In the genomic region with DNA sequence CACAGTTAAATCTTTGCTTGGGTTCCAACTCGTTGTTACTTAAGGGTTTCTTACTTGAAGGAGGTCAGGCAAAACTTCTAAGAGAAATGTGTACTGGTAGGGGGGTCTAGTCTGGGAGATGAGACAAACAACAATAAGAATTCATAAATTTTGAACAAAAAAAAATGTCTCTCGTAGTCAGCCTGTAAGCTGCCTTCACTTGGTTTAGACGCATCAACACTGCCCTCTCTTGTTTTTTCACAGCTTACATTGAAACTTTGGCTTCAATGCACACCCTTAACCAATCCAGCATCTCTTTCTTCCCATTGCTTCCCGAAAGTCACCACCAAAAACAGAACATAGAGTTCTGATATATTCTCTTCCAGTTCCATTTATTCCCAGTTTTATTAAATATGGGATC, we compare ENCODE assay signal across 11 cellular contexts.
A peak's percentile ranks its signal among the peaks of the same experiment; 100 is the strongest.
DNase-seq lines count a peak whose midpoint lies in the region; ATAC-seq, FAIRE-seq and TF ChIP-seq lines count a peak whose summit lies in the region.
"Had no signal": no experiment of that assay in that cellular context is flagged by ENCODE, and none has a peak within 500 bp of the region (broad histone marks: within the 10 kb centered on the region; RNA-seq: fewer than 3 reads in every experiment).

No MANE protein-coding gene starts in this region.

- H3K9me3 Mint-ChIP-seq in activated CD4-positive, alpha-beta T cell treated with anti-CD3 and anti-CD28 coated beads for 36 hours (ENCODE audit: low read depth), result peaks cover 12% of the 10 kb centered on the region

- no peaks in the 10 kb centered on the region for H3K79me1 ChIP-seq in mesenchymal stem cell (replicated peaks; ENCODE audit: low read length, poor library complexity, severe bottlenecking)

- in situ Hi-C loops in astrocyte of the cerebellum (cut with HindIII; ENCODE audit: low sequenced_read_pairs), result no loop called here

- POLR2A ChIA-PET in activated CD4-positive, alpha-beta T cell treated with anti-CD3 and anti-CD28 coated beads for 36 hours (lab: Charles Lee), result no interaction called here

- no peak overlapping the region for H2BK15ac ChIP-seq in mesenchymal stem cell (ENCODE audit: low read depth, poor library complexity, severe bottlenecking)

- H4K91ac ChIP-seq in mesenchymal stem cell (ENCODE audit: low read length), result no peak overlapping the region

- H3K18ac ChIP-seq in mesenchymal stem cell (ENCODE audit: low read depth in 1 of 2, low read length in 2 of 2), result no peak overlapping the region

- H3K4me3 ChIP-seq in astrocyte of the cerebellum (ENCODE audit: low read depth, low read length) (no peak overlapping the region), mesenchymal stem cell (ENCODE audit: insufficient read depth in 1 of 2, low read depth in 1 of 2, low read length in 2 of 2) (no peak overlapping the region), body of pancreas (no peak overlapping the region)

- no peak overlapping the region for H3K14ac ChIP-seq in mesenchymal stem cell (ENCODE audit: low read length in 2 of 2)

- no peak overlapping the region for H2AK5ac ChIP-seq in mesenchymal stem cell (ENCODE audit: low read length, severe bottlenecking)

- no peak overlapping the region for H3K27ac ChIP-seq in mesenchymal stem cell (ENCODE audit: low read length, poor library complexity, severe bottlenecking)
- no peak overlapping the region for H3K27ac ChIP-seq in body of pancreas

- peak; percentile 17 for TF ChIP-seq CTCF in D721Med (IDR thresholded peaks at IDR 0.05; ENCODE audit: insufficient read depth, missing control alignments)
- TF ChIP-seq CTCF in astrocyte of the cerebellum (IDR thresholded peaks at IDR 0.05; ENCODE audit: low read depth, low read length, missing control alignments), result peak; percentile 58
- no peak for TF ChIP-seq CTCF in body of pancreas (IDR thresholded peaks at IDR 0.05)

- H3K36me3 ChIP-seq in mesenchymal stem cell (ENCODE audit: control insufficient read depth in 1 of 2, insufficient read depth in 2 of 2, low read depth in 1 of 2, low read length in 2 of 2) (no peaks in the 10 kb centered on the region), body of pancreas (replicated peaks in 1 of 2; ENCODE audit: insufficient read depth in 1 of 2, low read depth in 2 of 2) (no peaks in the 10 kb centered on the region)

- no peak for TF ChIP-seq POLR2A in body of pancreas (IDR thresholded peaks at IDR 0.05)

- no peak overlapping the region for H3K27ac Mint-ChIP-seq in activated CD4-positive, alpha-beta T cell treated with anti-CD3 and anti-CD28 coated beads for 36 hours
- H3K27ac Mint-ChIP-seq: activated T-helper 17 cell treated with anti-CD3 and anti-CD28 coated beads, Interleukin-2, amount 50 U/mL, for 72 hours; T-helper 1 cell treated with Interleukin-12 subunit alpha and Interleukin-12 subunit beta and Interleukin-4 antibody, amounts not matched to agents 30 μg/mL and 1 μg/mL, for 36 hours had no signal

- no peak overlapping the region for H2AFZ ChIP-seq in mesenchymal stem cell (ENCODE audit: low read depth, low read length)

- intact Hi-C loops in activated CD4-positive, alpha-beta T cell treated with anti-CD3 and anti-CD28 coated beads for 36 hours (cut with DNase I, micrococcal nuclease), result no loop called here
- intact Hi-C loops in body of pancreas (cut with DNase I), result loop anchor here (10.0 kb wide), 1 partner anchor 56 kb away; no protein-coding TSS in a partner anchor

- no peak overlapping the region for H4K8ac ChIP-seq in mesenchymal stem cell (ENCODE audit: low read length)

- H3K27me3 ChIP-seq in mesenchymal stem cell (ENCODE audit: control insufficient read depth in 1 of 2, insufficient read depth in 1 of 2, low read length in 2 of 2) (no peaks in the 10 kb centered on the region), body of pancreas (no peaks in the 10 kb centered on the region)

- no peak overlapping the region for H3K4ac ChIP-seq in mesenchymal stem cell (ENCODE audit: low read depth in 1 of 2, low read length in 2 of 2)

- H3K27me3 Mint-ChIP-seq in activated CD4-positive, alpha-beta T cell treated with anti-CD3 and anti-CD28 coated beads for 36 hours, result no peaks in the 10 kb centered on the region
- H3K27me3 Mint-ChIP-seq: activated T-helper 17 cell treated with anti-CD3 and anti-CD28 coated beads, Interleukin-2, amount 50 U/mL, for 72 hours had no signal

- H2BK5ac ChIP-seq in mesenchymal stem cell (ENCODE audit: low read depth, low read length, poor library complexity, severe bottlenecking), result no peak overlapping the region

- no peak overlapping the region for H3K4me3 Mint-ChIP-seq in activated CD4-positive, alpha-beta T cell treated with anti-CD3 and anti-CD28 coated beads for 36 hours
- H3K4me3 Mint-ChIP-seq: activated T-helper 17 cell treated with anti-CD3 and anti-CD28 coated beads, Interleukin-2, amount 50 U/mL, for 72 hours; T-helper 1 cell treated with Interleukin-12 subunit alpha and Interleukin-12 subunit beta and Interleukin-4 antibody, amounts not matched to agents 30 μg/mL and 1 μg/mL, for 36 hours had no signal

- H3K4me1 Mint-ChIP-seq in activated CD4-positive, alpha-beta T cell treated with anti-CD3 and anti-CD28 coated beads for 36 hours, result no peaks in the 10 kb centered on the region
- H3K4me1 Mint-ChIP-seq: activated T-helper 17 cell treated with anti-CD3 and anti-CD28 coated beads, Interleukin-2, amount 50 U/mL, for 72 hours had no signal

- no peak for DNase-seq in D721Med (ENCODE audit: insufficient read length, low spot score)
- DNase-seq in NCI-H1436 treated with DMSO at 0.1 percent for 48 hours (lab: John Stamatoyannopoulos, UW), result peak; percentile 60
- peak; percentile 70 for DNase-seq in astrocyte of the cerebellum (ENCODE audit: low read depth)
- peak; percentile 59 for DNase-seq in mesenchymal stem cell
- DNase-seq in activated CD4-positive, alpha-beta T cell treated with anti-CD3 and anti-CD28 coated beads for 36 hours, result no peak
- no peak for DNase-seq in effector CD4-positive, alpha-beta T cell
- no peak for DNase-seq in body of pancreas
- no peak for DNase-seq in NCI-H2029 treated with DMSO at 0.1 percent for 48 hours (lab: John Stamatoyannopoulos, UW)
- DNase-seq: occipital lobe had no signal

- H3K4me1 ChIP-seq in mesenchymal stem cell (ENCODE audit: control insufficient read depth, insufficient read depth, low read depth, low read length), result no peaks in the 10 kb centered on the region
- no peaks in the 10 kb centered on the region for H3K4me1 ChIP-seq in body of pancreas

- no peak overlapping the region for H3K4me2 ChIP-seq in mesenchymal stem cell (ENCODE audit: low read length, poor library complexity, severe bottlenecking)

- ATAC-seq in activated CD4-positive, alpha-beta T cell treated with anti-CD3 and anti-CD28 coated beads for 36 hours, result no peak
- no peak for ATAC-seq in body of pancreas
- ATAC-seq: activated T-helper 17 cell treated with anti-CD3 and anti-CD28 coated beads, Interleukin-2, amount 50 U/mL, for 72 hours had no signal

- H3K36me3 Mint-ChIP-seq in activated CD4-positive, alpha-beta T cell treated with anti-CD3 and anti-CD28 coated beads for 36 hours (ENCODE audit: low read depth), result no peaks in the 10 kb centered on the region

- no peak overlapping the region for H3K9ac ChIP-seq in mesenchymal stem cell (ENCODE audit: low read length)

- 24% methylated on average over 2 of the region's 4 CpGs for WGBS in mesenchymal stem cell
- WGBS in body of pancreas, 2 donors, result 14 to 18% methylated on average over 4 of the region's 4 CpGs

- peak; percentile 86 for FAIRE-seq in D721Med (lab: Jason Lieb, UNC)

- H2BK12ac ChIP-seq in mesenchymal stem cell (ENCODE audit: low read length in 2 of 2), result no peak overlapping the region

- CTCF ChIA-PET in activated CD4-positive, alpha-beta T cell treated with anti-CD3 and anti-CD28 coated beads for 36 hours (lab: Charles Lee), result no interaction called here

- no peak overlapping the region for H2BK120ac ChIP-seq in mesenchymal stem cell (ENCODE audit: low read depth, low read length)

- no peaks in the 10 kb centered on the region for H3K9me3 ChIP-seq in mesenchymal stem cell (ENCODE audit: control insufficient read depth, low read length)
- H3K9me3 ChIP-seq in body of pancreas, result no peaks in the 10 kb centered on the region

- H3K23ac ChIP-seq in mesenchymal stem cell (ENCODE audit: low read length in 2 of 2), result no peak overlapping the region

Comparison
In these comparisons a context has a peak if more than half of its experiments do, and no peak if none do; other contexts are left out.
1. DNase-seq: peak in NCI-H1436 treated with DMSO at 0.1 percent for 48 hours (single experiment), astrocyte of the cerebellum (single experiment) and mesenchymal stem cell (single experiment); none in D721Med (single experiment), activated CD4-positive, alpha-beta T cell treated with anti-CD3 and anti-CD28 coated beads for 36 hours (single experiment), effector CD4-positive, alpha-beta T cell (single experiment), body of pancreas (0 of 4) and NCI-H2029 treated with DMSO at 0.1 percent for 48 hours (single experiment).
2. CTCF ChIP-seq: peak in D721Med (single experiment) and astrocyte of the cerebellum (single experiment); none in body of pancreas (0 of 7).